ENCODE assay signal across 8 cellular contexts in the genomic region with DNA sequence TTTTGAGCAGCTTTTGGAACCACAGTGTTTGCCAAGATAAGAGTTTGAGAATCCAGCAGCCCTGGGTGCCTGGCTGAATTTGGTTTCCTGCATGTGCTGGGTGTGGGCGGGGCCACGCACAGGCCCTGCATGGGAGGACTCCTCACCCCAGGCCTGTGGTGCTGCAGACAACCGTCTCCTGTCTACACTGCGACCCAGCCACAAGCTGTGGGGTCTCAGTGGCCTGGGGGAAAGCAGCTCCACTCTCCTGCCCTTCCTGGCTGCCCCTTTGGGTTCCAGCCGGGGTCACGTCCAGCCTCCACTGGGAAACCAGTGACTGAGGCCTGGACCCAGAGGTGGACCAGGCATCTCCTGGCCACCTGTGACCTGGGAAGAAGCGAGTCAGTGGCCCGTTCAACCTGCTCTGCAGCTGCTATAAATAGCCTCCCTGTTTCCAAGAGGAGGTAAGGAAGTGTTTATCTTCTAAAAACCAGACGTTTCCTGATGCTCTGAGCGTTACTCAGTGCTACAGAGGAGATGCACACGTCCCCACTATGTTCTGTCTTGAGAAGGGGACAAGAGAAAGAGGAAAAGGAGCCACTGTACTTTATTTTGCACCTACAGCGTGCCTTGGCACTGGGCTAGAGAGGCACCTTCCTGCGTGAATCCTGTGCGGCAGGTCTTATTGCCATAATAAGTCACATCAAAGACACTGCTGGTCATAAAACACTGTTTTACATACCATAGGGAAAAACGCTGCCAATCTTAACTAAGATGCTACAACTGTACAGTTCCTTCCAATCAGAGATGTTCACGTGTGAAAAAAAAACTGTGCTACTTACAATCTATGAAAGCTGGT. TPM values are rescaled to one million over a fixed set of nuclear protein-coding genes. Genes with fewer than 3 reads are reported as not detected.
DNase-seq lines count a peak whose midpoint lies in the region; ATAC-seq, FAIRE-seq and TF ChIP-seq lines count a peak whose summit lies in the region.

No MANE protein-coding gene starts in this region.

- intact Hi-C loops in Right ventricle myocardium inferior (cut with DNase I): no loop called here
- intact Hi-C loops in cardiac septum (cut with DNase I): no loop called here
- intact Hi-C loops in right lobe of liver (cut with DNase I): loop anchor here in 1 of 2 donors (5.0 kb wide), 1 partner anchor 197 kb away; no protein-coding TSS in a partner anchor
- intact Hi-C loops in uterus (cut with DNase I; ENCODE audit: low total_unique reads): no loop called here

- DNase-seq in Right ventricle myocardium inferior (ENCODE audit: missing footprints) (no peak), cardiac septum (ENCODE audit: low spot score) (no peak), right lobe of liver (peak in 1 of 3 donors; percentile 44), uterus (no peak), MV-4-11 (lab: John Stamatoyannopoulos, UW) (no peak), H54 (ENCODE audit: insufficient read length, low spot score) (no peak), cerebellar nuclear complex (lab: John Stamatoyannopoulos, UW) (no peak)
- DNase-seq in activated effector memory CD4-positive, alpha-beta T cell treated with Interleukin-2 at 50 U/mL for 16 hours: peak; percentile 23

- H3K9me3 ChIP-seq in right lobe of liver: no peaks in the 10 kb centered on the region
- H3K9me3 ChIP-seq in uterus: no peaks in the 10 kb centered on the region

- no peak for FAIRE-seq in H54 (lab: Jason Lieb, UNC)

- H3K36me3 ChIP-seq in right lobe of liver (no peaks in the 10 kb centered on the region), uterus (no peaks in the 10 kb centered on the region)

- no peak for TF ChIP-seq POLR2A in right lobe of liver (IDR thresholded peaks at IDR 0.05)
- TF ChIP-seq POLR2A in uterus (IDR thresholded peaks at IDR 0.05): no peak
- no peak for TF ChIP-seq POLR2A in H54 (IDR thresholded peaks at IDR 0.05; ENCODE audit: low read depth, low read length)

- H3K27ac ChIP-seq in right lobe of liver (peak overlapping the region in 1 of 3 donors; percentile 22), uterus (peak overlapping the region; percentile 38 to 41)

- H3K4me1 ChIP-seq in right lobe of liver (no peaks in the 10 kb centered on the region), uterus (peaks cover 0 to 6% of the 10 kb centered on the region in 2 donors)

- ATAC-seq in Right ventricle myocardium inferior (peak; percentile 38), right lobe of liver (peak; percentile 48 to 62 (median 52))

- 53% methylated on average over 11 of the region's 16 CpGs for WGBS in right lobe of liver (ENCODE audit: insufficient coverage, low coverage, low lambda C conversion rate, missing lambda C conversion rate)

- TF ChIP-seq CTCF in right lobe of liver (IDR thresholded peaks at IDR 0.05) (no peak), uterus (IDR thresholded peaks at IDR 0.05) (no peak)

- H3K27me3 ChIP-seq in right lobe of liver: no peaks in the 10 kb centered on the region
- no peaks in the 10 kb centered on the region for H3K27me3 ChIP-seq in uterus

- H3K4me3 ChIP-seq in right lobe of liver: no peak overlapping the region
- no peak overlapping the region for H3K4me3 ChIP-seq in uterus

RNA-seq across cellular contexts. Expression of a gene that starts 47.9 kb away (rescaled TPM):
- total RNA-seq in Right ventricle myocardium inferior: 37.1 TPM
- total RNA-seq in cardiac septum: 19.7 TPM
- total RNA-seq in right lobe of liver: 1 to 10 TPM; 4.9 to 9.8 (median 6.4) TPM
- 100 to 1,000 TPM in 1 of 4 donors, 10 to 100 TPM in 3; 51.1 to 136 (median 74.1) TPM for total RNA-seq in uterus
